In the genomic region with DNA sequence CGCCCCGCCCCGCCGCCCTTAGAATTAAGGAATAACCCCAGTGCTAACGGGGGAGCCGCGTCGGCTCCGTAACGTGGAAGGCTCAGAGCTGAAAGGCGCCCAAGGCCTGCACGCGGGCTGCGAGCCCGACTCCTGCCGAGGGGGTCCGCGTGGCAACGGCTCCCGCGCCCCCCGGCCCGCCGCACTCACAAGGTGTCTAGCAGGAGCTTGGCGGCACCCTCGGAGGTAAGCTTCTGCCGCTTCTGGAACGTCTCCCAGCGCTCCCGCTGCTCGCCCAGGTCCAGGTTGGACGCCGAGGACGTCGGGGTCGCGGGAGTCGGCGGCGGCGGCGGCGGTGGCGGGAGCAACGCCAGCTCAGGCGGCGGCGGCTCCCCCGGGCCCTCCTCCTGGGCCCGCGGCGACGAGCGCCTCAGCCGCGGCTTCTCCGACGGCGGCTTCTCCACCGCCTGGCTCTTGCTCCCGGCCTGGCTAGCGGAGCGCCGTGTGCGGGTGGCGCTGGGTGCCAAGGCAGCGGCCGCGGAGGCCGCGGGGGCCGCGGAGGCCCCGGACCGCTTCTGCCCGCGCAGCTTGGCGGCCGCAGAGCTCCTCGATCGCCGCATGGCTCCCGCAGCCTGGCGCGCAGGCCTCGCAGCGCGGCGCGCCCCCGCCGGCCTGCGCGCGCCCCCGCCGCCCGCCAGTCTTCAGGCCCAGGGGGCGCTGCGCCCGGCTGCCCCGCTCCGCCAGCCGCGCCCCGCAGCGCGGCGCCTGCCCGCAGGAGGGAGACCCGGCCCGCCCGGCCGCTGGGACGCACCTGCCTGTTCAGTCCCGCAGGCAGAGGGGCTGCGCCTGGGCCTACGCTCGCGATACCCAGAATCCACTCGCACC, we compare ENCODE assay signal across 8 cellular contexts. TPM values are rescaled to one million over a fixed set of nuclear protein-coding genes. Genes with fewer than 3 reads are reported as not detected.
DNase-seq lines count a peak whose midpoint lies in the region; ATAC-seq, FAIRE-seq and TF ChIP-seq lines count a peak whose summit lies in the region.

A gene (minus strand): TSS at position 632 of the 864 bp plus-strand sequence. CDS start 33 bp downstream, at position 599.

- DNase-seq in GM12891 (ENCODE audit: insufficient read length, low spot score) (peak; percentile 81), NCI-H2171 (lab: John Stamatoyannopoulos, UW) (peak; percentile 60), lower leg skin (ENCODE audit: low spot score in 2 of 2) (peak in 1 of 2 donors; percentile 87), NCI-H1048 (lab: John Stamatoyannopoulos, UW) (no peak)
- DNase-seq in activated CD4-positive, alpha-beta T cell treated with anti-CD3 and anti-CD28 coated beads for 4 hours = peak; percentile 61 to 69
- peak; percentile 30 to 61 (median 47) for DNase-seq in stimulated activated CD4-positive, alpha-beta T cell treated with anti-CD3 and anti-CD28 coated beads, TNF-alpha, amount 100 ng/mL, for 24 hours (ENCODE audit: low read depth in 3 of 3)

- H3K27ac ChIP-seq in cingulate gyrus (ENCODE audit: low read depth, low read length) = peak within 1 kb of the TSS; percentile 47

- intact Hi-C loops in lower leg skin (cut with DNase I; ENCODE audit: low total_unique reads) = loop anchor here (10.0 kb wide), 1 partner anchor 172 kb away; no protein-coding TSS in a partner anchor

- H3K4me3 ChIP-seq in lower leg skin (ENCODE audit: low read depth, poor library complexity, severe bottlenecking) = peak within 1 kb of the TSS; percentile 53

- TF ChIP-seq CTCF in lower leg skin (IDR thresholded peaks at IDR 0.05) = no peak

- WGBS in lower leg skin, 2 donors = 0% methylated on average over 34 to 81 of the region's 121 CpGs

- peak; percentile 49 for ATAC-seq in HG02571 (IDR thresholded peaks at IDR 0.05; ENCODE audit: unreplicated experiment)

- TF ChIP-seq POLR2A in GM12891 (IDR thresholded peaks at IDR 0.05; ENCODE audit: low read depth, low read length) = peak; percentile 53; the same call in 1 of the 2 replicates
- TF ChIP-seq POLR2A in lower leg skin (IDR thresholded peaks at IDR 0.05) = no peak

- peak; percentile 94 for FAIRE-seq in GM12891 (lab: Jason Lieb, UNC)

TF ChIP-seq in GM12891, 5 proteins besides CTCF, POLR2A, EP300 and RAD21:
- no peak for TF ChIP-seq POLR2AphosphoS5 (IDR thresholded peaks at IDR 0.05; ENCODE audit: low read depth, low read length)
- no peak for TF ChIP-seq SPI1 (IDR thresholded peaks at IDR 0.05; ENCODE audit: low read depth, low read length)
- TF ChIP-seq PAX5 (IDR thresholded peaks at IDR 0.05; ENCODE audit: insufficient read depth, low read length, severe bottlenecking) = peak; percentile 55

RNA-seq across cellular contexts. Expression of the gene that starts here (rescaled TPM):
- polyA plus RNA-seq in GM12891 (2012; ENCODE audit: low read depth, missing spikeins) = 57.4 TPM
- 1 to 10 TPM; 2.1 to 4.9 (median 3.8) TPM for total RNA-seq in lower leg skin
